In the genomic region with DNA sequence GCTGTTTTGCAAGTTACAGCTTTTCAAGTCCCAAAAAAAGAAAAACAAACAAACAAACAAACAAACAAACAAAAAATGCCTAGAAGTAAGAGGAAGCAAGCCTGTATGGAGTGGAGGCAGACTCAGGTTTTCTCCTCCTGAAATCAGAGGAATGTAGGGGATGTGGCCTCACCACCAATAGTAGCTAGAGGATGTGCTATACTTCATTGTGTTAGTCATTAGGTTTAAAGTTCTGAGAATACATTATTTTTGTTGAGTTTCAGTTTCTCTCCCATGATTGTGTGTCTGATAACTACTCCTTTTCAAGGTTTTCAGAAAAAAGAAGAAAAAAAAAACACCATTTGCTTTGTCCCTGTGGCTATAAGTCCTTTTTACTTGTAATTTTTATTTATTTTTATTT, we compare ENCODE assay signal across 26 cellular contexts.
"Had no signal": no experiment of that assay in that cellular context is flagged by ENCODE, and none has a peak within 500 bp of the region (broad histone marks: within the 10 kb centered on the region; RNA-seq: fewer than 3 reads in every experiment).

No MANE protein-coding gene starts in this region.

- H3K27ac Mint-ChIP-seq: activated naive CD4-positive, alpha-beta T cell treated with anti-CD3 and anti-CD28 coated beads, Interleukin-2, amount 10 ng/mL, durations not matched to agents 7 days and 5 days; naive thymus-derived CD4-positive, alpha-beta T cell; neural progenitor cell; stimulated activated memory B cell treated with anti-CD40 and anti-IgM and Interleukin-4, amounts not matched to agents 10 μg/mL and 1 μg/mL and 100 μg/mL, for 72 hours; T-helper 2 cell treated with Interferon-gamma antibody and Interleukin-4, amounts not matched to agents 5 μg/mL and 100 μg/mL, for 36 hours had no signal

- H3K4me3 Mint-ChIP-seq: activated naive CD4-positive, alpha-beta T cell treated with anti-CD3 and anti-CD28 coated beads, Interleukin-2, amount 10 ng/mL, durations not matched to agents 7 days and 5 days; naive thymus-derived CD4-positive, alpha-beta T cell; neural progenitor cell; stimulated activated memory B cell treated with anti-CD40 and anti-IgM and Interleukin-4, amounts not matched to agents 10 μg/mL and 1 μg/mL and 100 μg/mL, for 72 hours; T-helper 2 cell treated with Interferon-gamma antibody and Interleukin-4, amounts not matched to agents 5 μg/mL and 100 μg/mL, for 36 hours had no signal

- ATAC-seq: foreskin keratinocyte; naive thymus-derived CD4-positive, alpha-beta T cell; sciatic nerve; stimulated activated memory B cell treated with anti-CD40 and anti-IgM and Interleukin-4, amounts not matched to agents 10 μg/mL and 1 μg/mL and 100 μg/mL, for 72 hours had no signal

- H3K4me1 Mint-ChIP-seq: activated naive CD4-positive, alpha-beta T cell treated with anti-CD3 and anti-CD28 coated beads, Interleukin-2, amount 10 ng/mL, durations not matched to agents 7 days and 5 days; naive thymus-derived CD4-positive, alpha-beta T cell; stimulated activated memory B cell treated with anti-CD40 and anti-IgM and Interleukin-4, amounts not matched to agents 10 μg/mL and 1 μg/mL and 100 μg/mL, for 72 hours had no signal

- DNase-seq: activated CD4-positive, alpha-beta T cell treated with anti-CD3 and anti-CD28 coated beads for 1 hour; activated CD4-positive, alpha-beta T cell treated with anti-CD3 and anti-CD28 coated beads, Interleukin-2, amount 50 U/mL, for 1 hour; activated CD8-positive, alpha-beta memory T cell treated with anti-CD3 and anti-CD28 coated beads for 24 hours; activated CD8-positive, alpha-beta memory T cell treated with anti-CD3 and anti-CD28 coated beads, Interleukin-2, amount 50 U/mL, for 4 hours; activated effector memory CD4-positive, alpha-beta T cell treated with Interleukin-2 at 50 U/mL for 16 hours; activated naive CD4-positive, alpha-beta T cell treated with anti-CD3 and anti-CD28 coated beads, Interleukin-2, amount 10 ng/mL, durations not matched to agents 7 days and 5 days; activated T-cell treated with anti-CD3 and anti-CD28 coated beads, Interleukin-2, amount 50 U/mL, for 48 hours; aorta; brain microvascular endothelial cell; central memory CD4-positive, alpha-beta T cell; dermis blood vessel endothelial cell; effector CD8-positive, alpha-beta T cell; erythroblast; foreskin keratinocyte; hippocampal formation; left ventricle myocardium inferior; naive thymus-derived CD4-positive, alpha-beta T cell; small intestine; stimulated activated CD4-positive, alpha-beta T cell treated with anti-CD3 and anti-CD28 coated beads, Interleukin-2, amount 100 ng/mL, for 24 hours; testis; trophoblast cell; uterus had no signal

- H3K9me3 Mint-ChIP-seq: naive thymus-derived CD4-positive, alpha-beta T cell; neural progenitor cell; stimulated activated memory B cell treated with anti-CD40 and anti-IgM and Interleukin-4, amounts not matched to agents 10 μg/mL and 1 μg/mL and 100 μg/mL, for 72 hours; T-helper 2 cell treated with Interferon-gamma antibody and Interleukin-4, amounts not matched to agents 5 μg/mL and 100 μg/mL, for 36 hours had no signal

- H3K27me3 Mint-ChIP-seq: activated naive CD4-positive, alpha-beta T cell treated with anti-CD3 and anti-CD28 coated beads, Interleukin-2, amount 10 ng/mL, durations not matched to agents 7 days and 5 days; stimulated activated memory B cell treated with anti-CD40 and anti-IgM and Interleukin-4, amounts not matched to agents 10 μg/mL and 1 μg/mL and 100 μg/mL, for 72 hours had no signal

- H3K36me3 Mint-ChIP-seq: activated naive CD4-positive, alpha-beta T cell treated with anti-CD3 and anti-CD28 coated beads, Interleukin-2, amount 10 ng/mL, durations not matched to agents 7 days and 5 days; naive thymus-derived CD4-positive, alpha-beta T cell; neural progenitor cell; stimulated activated memory B cell treated with anti-CD40 and anti-IgM and Interleukin-4, amounts not matched to agents 10 μg/mL and 1 μg/mL and 100 μg/mL, for 72 hours had no signal
